20 cellular contexts compared by ENCODE assay signal in genomic region chr2:30923575-30923974, GRCh38.
DNase-seq lines count a peak whose midpoint lies in the region; ATAC-seq and TF ChIP-seq lines count a peak whose summit lies in the region.
"Had no signal": no experiment of that assay in that cellular context is flagged by ENCODE, and none has a peak within 500 bp of the region (broad histone marks: within the 10 kb centered on the region; RNA-seq: fewer than 3 reads in every experiment).

No MANE protein-coding gene starts in this region.

- H3K4me1 ChIP-seq in BLaER1 = peaks cover 77% of the 10 kb centered on the region
- no peaks in the 10 kb centered on the region for H3K4me1 ChIP-seq in sigmoid colon
- no peaks in the 10 kb centered on the region for H3K4me1 ChIP-seq in OCI-LY7 (ENCODE audit: insufficient read depth, low read length, poor library complexity, severe bottlenecking)
- no peaks in the 10 kb centered on the region for H3K4me1 ChIP-seq in hepatocyte (ENCODE audit: insufficient read depth)
- H3K4me1 ChIP-seq: BE2C had no signal

- TF ChIP-seq EP300 in sigmoid colon (IDR thresholded peaks at IDR 0.05) = no peak

- H4K20me1 ChIP-seq in BLaER1 (no peaks in the 10 kb centered on the region), OCI-LY7 (ENCODE audit: insufficient read depth, low read length) (no peaks in the 10 kb centered on the region), hepatocyte (ENCODE audit: insufficient read depth, poor library complexity, severe bottlenecking) (no peaks in the 10 kb centered on the region)

- H3K9me3 ChIP-seq in BLaER1 (no peaks in the 10 kb centered on the region), sigmoid colon (no peaks in the 10 kb centered on the region), OCI-LY7 (ENCODE audit: low read length) (no peaks in the 10 kb centered on the region), hepatocyte (ENCODE audit: low read depth) (no peaks in the 10 kb centered on the region)
- H3K9me3 ChIP-seq: BE2C had no signal

- no peaks in the 10 kb centered on the region for H3K9me2 ChIP-seq in OCI-LY7 (ENCODE audit: insufficient read depth, low read length)
- H3K9me2 ChIP-seq in hepatocyte (replicated peaks; ENCODE audit: insufficient read depth) = no peaks in the 10 kb centered on the region

- 77 to 88% methylated on average over 4 of the region's 4 CpGs for WGBS in sigmoid colon, 2 donors
- WGBS in hepatocyte (ENCODE audit: low lambda C conversion rate, missing lambda C conversion rate) = 82% methylated on average over 4 of the region's 4 CpGs

- no peaks in the 10 kb centered on the region for H3K27me3 ChIP-seq in BLaER1
- H3K27me3 ChIP-seq in sigmoid colon = no peaks in the 10 kb centered on the region
- peaks cover 18% of the 10 kb centered on the region for H3K27me3 ChIP-seq in hepatocyte
- H3K27me3 ChIP-seq: BE2C had no signal

- POLR2A ChIA-PET in WTC11 (lab: Charles Lee) = no interaction called here
- POLR2A ChIA-PET in OCI-LY7 (lab: Charles Lee) = interaction anchor here (0.7 kb wide), 1 partner anchor 34 kb away, joined by 5 read pairs; no protein-coding TSS in a partner anchor

- TF ChIP-seq CTCF in CD14-positive monocyte (IDR thresholded peaks at IDR 0.05) (no peak), WTC11 (IDR thresholded peaks at IDR 0.05) (no peak), sigmoid colon (IDR thresholded peaks at IDR 0.05) (no peak), OCI-LY7 (conservative IDR thresholded peaks at IDR 0.05; ENCODE audit: low read length) (no peak), hepatocyte (IDR thresholded peaks at IDR 0.05; ENCODE audit: poor library complexity) (no peak)

- peak; percentile 48 for ATAC-seq in WTC11
- no peak for ATAC-seq in GM18868 (IDR thresholded peaks at IDR 0.05; ENCODE audit: unreplicated experiment)
- ATAC-seq: GM12878, GM23338, HCT116, K562 had no signal

- CTCF ChIA-PET in WTC11 (lab: Charles Lee) = interaction anchor here (2.5 kb wide), 1 partner anchor 212 kb away, joined by 11 read pairs; no protein-coding TSS in a partner anchor
- CTCF ChIA-PET in OCI-LY7 (lab: Charles Lee; ENCODE audit: unreplicated experiment) = no interaction called here

- no TSS peak for BruUV-seq in OCI-LY7 (replicated peaks; lab: Mats Ljungman, UMichigan)

- H3K4me3 ChIP-seq in BLaER1 (no peak overlapping the region), sigmoid colon (no peak overlapping the region), OCI-LY7 (ENCODE audit: low read depth, low read length, poor library complexity, severe bottlenecking) (no peak overlapping the region), hepatocyte (no peak overlapping the region)
- H3K4me3 ChIP-seq: GM12878, GM23338, K562 had no signal

- peaks cover 0 to 2% (median 0%) of the 10 kb centered on the region in 3 donors for H3K27me3 Mint-ChIP-seq in CD14-positive monocyte (ENCODE audit: low read depth in 3 of 3)
- no peaks in the 10 kb centered on the region for H3K27me3 Mint-ChIP-seq in WTC11 (ENCODE audit: low read depth)
- H3K27me3 Mint-ChIP-seq: CD4-positive, alpha-beta memory T cell had no signal

- no peak overlapping the region for H3K27ac Mint-ChIP-seq in CD14-positive monocyte
- no peak overlapping the region for H3K27ac Mint-ChIP-seq in WTC11
- H3K27ac Mint-ChIP-seq: CD4-positive, alpha-beta memory T cell; GM23338; HFFc6 had no signal

- H3K36me3 Mint-ChIP-seq in CD14-positive monocyte = no peaks in the 10 kb centered on the region
- H3K36me3 Mint-ChIP-seq in WTC11 = no peaks in the 10 kb centered on the region
- H3K36me3 Mint-ChIP-seq: CD4-positive, alpha-beta memory T cell had no signal

- intact Hi-C loops in CD14-positive monocyte (cut with micrococcal nuclease) = no loop called here
- intact Hi-C loops in sigmoid colon (cut with DNase I) = no loop called here
- intact Hi-C loops in OCI-LY7 (cut with micrococcal nuclease; ENCODE audit: unreplicated experiment) = no loop called here

- H2AFZ ChIP-seq in OCI-LY7 (ENCODE audit: low read length) (no peak overlapping the region), hepatocyte (no peak overlapping the region)
- H2AFZ ChIP-seq: GM23338 had no signal

- TF ChIP-seq POLR2A in sigmoid colon (IDR thresholded peaks at IDR 0.05) = no peak

- H3K36me3 ChIP-seq in BLaER1 = peaks cover 65% of the 10 kb centered on the region
- no peaks in the 10 kb centered on the region for H3K36me3 ChIP-seq in sigmoid colon
- peaks cover 19% of the 10 kb centered on the region; the same call in 1 of the 2 replicates for H3K36me3 ChIP-seq in OCI-LY7 (ENCODE audit: insufficient read depth, low read length)
- no peaks in the 10 kb centered on the region for H3K36me3 ChIP-seq in hepatocyte (replicated peaks; ENCODE audit: insufficient read depth, low read depth)

- H3K4me1 Mint-ChIP-seq in CD14-positive monocyte = no peaks in the 10 kb centered on the region
- peaks cover 16% of the 10 kb centered on the region for H3K4me1 Mint-ChIP-seq in WTC11
- H3K4me1 Mint-ChIP-seq: CD4-positive, alpha-beta memory T cell had no signal

- H3K4me2 ChIP-seq in BLaER1 (peak overlapping the region; percentile 82), OCI-LY7 (ENCODE audit: low read length) (no peak overlapping the region), hepatocyte (no peak overlapping the region)
- H3K4me2 ChIP-seq: GM23338 had no signal

- H3K9ac ChIP-seq in BLaER1 = no peak overlapping the region

- H3K4me3 Mint-ChIP-seq in CD14-positive monocyte (no peak overlapping the region), WTC11 (no peak overlapping the region)
- H3K4me3 Mint-ChIP-seq: CD4-positive, alpha-beta memory T cell; GM23338; HFFc6 had no signal

- DNase-seq in CD14-positive monocyte (ENCODE audit: low spot score) (peak; percentile 18), WTC11 (ENCODE audit: low spot score) (no peak), sigmoid colon (peak; percentile 4), OCI-LY7 (ENCODE audit: low spot score) (no peak), hepatocyte (ENCODE audit: low spot score) (no peak)
- DNase-seq: ACHN; BE2C; Calu3; CD4-positive, alpha-beta memory T cell; DND-41; EL; HFFc6; IMR-90 had no signal

- H3K79me2 ChIP-seq in OCI-LY7 (ENCODE audit: insufficient read depth, low read depth, low read length) (no peaks in the 10 kb centered on the region), hepatocyte (no peaks in the 10 kb centered on the region)

- H3K9me3 Mint-ChIP-seq in CD14-positive monocyte (no peaks in the 10 kb centered on the region), WTC11 (no peaks in the 10 kb centered on the region)
- H3K9me3 Mint-ChIP-seq: CD4-positive, alpha-beta memory T cell; GM23338 had no signal

- H3K27ac ChIP-seq in BLaER1 = peak overlapping the region; percentile 69; the same call in 1 of the 2 replicates
- H3K27ac ChIP-seq in sigmoid colon = no peak overlapping the region
- no peak overlapping the region for H3K27ac ChIP-seq in OCI-LY7 (ENCODE audit: low read depth, low read length, poor library complexity, severe bottlenecking)
- H3K27ac ChIP-seq in hepatocyte = no peak overlapping the region
- H3K27ac ChIP-seq: C4-2B had no signal

TF ChIP-seq in WTC11, 78 proteins besides CTCF, POLR2A, EP300 and RAD21 (continues in another document):
- TF ChIP-seq ZNF425 (CRISPR knock-in tag; conservative IDR thresholded peaks at IDR 0.05) (no peak), SP1 (CRISPR knock-in tag; conservative IDR thresholded peaks at IDR 0.05) (no peak), TEAD4 (CRISPR knock-in tag; IDR thresholded peaks at IDR 0.05) (no peak), STAT6 (CRISPR knock-in tag; conservative IDR thresholded peaks at IDR 0.05; ENCODE audit: low read depth) (no peak), RELA (CRISPR knock-in tag; IDR thresholded peaks at IDR 0.05; ENCODE audit: borderline replicate concordance) (no peak), FOXJ3 (CRISPR knock-in tag; IDR thresholded peaks at IDR 0.05; ENCODE audit: borderline replicate concordance) (no peak), ZNF423 (CRISPR knock-in tag; IDR thresholded peaks at IDR 0.05) (no peak), TCF7 (CRISPR knock-in tag; IDR thresholded peaks at IDR 0.05; ENCODE audit: low read depth) (no peak)

Comparison
In these comparisons a context has a peak if more than half of its experiments do, and no peak if none do; other contexts are left out.
1. DNase-seq: peak in CD14-positive monocyte (single experiment) and sigmoid colon (single experiment); none in WTC11 (single experiment), OCI-LY7 (single experiment) and hepatocyte (single experiment).